23 cellular contexts compared by ENCODE assay signal in genomic region chr19:4094291-4094690, GRCh38. TPM values are rescaled to one million over a fixed set of nuclear protein-coding genes. Genes with fewer than 3 reads are reported as not detected.
"Had no signal": no experiment of that assay in that cellular context is flagged by ENCODE, and none has a peak within 500 bp of the region (broad histone marks: within the 10 kb centered on the region; RNA-seq: fewer than 3 reads in every experiment).

No MANE protein-coding gene starts in this region.

- H3K9ac ChIP-seq: SK-N-SH had no signal

- H3K27ac ChIP-seq: HL-60 had no signal

- H3K4me2 ChIP-seq: SK-N-SH had no signal

- H3K9me3 ChIP-seq: SK-N-SH had no signal

- DNase-seq: KBM-7, MV-4-11, NCI-H1048, NCI-H1105 treated with DMSO at 0.1 percent for 48 hours, NCI-H1417 treated with DMSO at 0.1 percent for 48 hours, NCI-H146, NCI-H1694 treated with DMSO at 0.1 percent for 48 hours, NCI-H1930, NCI-H2081 treated with DMSO at 0.1 percent for 48 hours, NCI-H2171, NCI-H226, NCI-H446, NCI-H510A, NCI-H524 treated with DMSO at 0.1 percent for 48 hours, NCI-H69, NCI-H774, RPMI8226, SHP77, SK-N-SH had no signal

RNA-seq across cellular contexts. Expression of gene CREB3L3, which starts 59.1 kb away (rescaled TPM):
- total RNA-seq: LHCN-M2, MCF 10A, SK-MEL-5 had no signal
